In the genomic region with DNA sequence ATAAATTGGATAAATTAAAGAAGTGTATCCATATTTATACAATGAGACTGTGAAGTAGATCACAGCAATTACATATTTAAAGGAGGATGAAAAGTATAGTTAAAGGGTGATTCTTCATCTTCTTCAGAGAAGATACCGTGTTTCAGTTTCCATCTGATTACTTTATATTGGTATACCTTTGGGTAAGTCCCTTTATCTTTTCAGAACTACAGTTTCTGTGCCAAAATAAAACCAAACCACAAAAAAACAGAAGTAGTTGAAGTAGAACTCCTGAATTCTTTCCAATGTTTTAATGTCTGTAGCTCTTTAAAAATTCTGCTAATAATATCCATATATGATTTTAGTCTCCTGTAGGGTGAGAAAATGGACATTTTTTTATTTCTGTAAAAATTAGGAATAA, we compare ENCODE assay signal across 14 cellular contexts.
DNase-seq lines count a peak whose midpoint lies in the region; ATAC-seq, FAIRE-seq and TF ChIP-seq lines count a peak whose summit lies in the region.
"Had no signal": no experiment of that assay in that cellular context is flagged by ENCODE, and none has a peak within 500 bp of the region (broad histone marks: within the 10 kb centered on the region; RNA-seq: fewer than 3 reads in every experiment).

No MANE protein-coding gene starts in this region.

- DNase-seq in NOMO-1 treated with DMSO at 0.1 percent for 48 hours (lab: John Stamatoyannopoulos, UW; ENCODE audit: unreplicated experiment), result no peak
- DNase-seq in D721Med (ENCODE audit: insufficient read length, low spot score), result no peak
- no peak for DNase-seq in LoVo (ENCODE audit: low spot score)
- DNase-seq: activated CD4-positive, alpha-beta T cell treated with anti-CD3 and anti-CD28 coated beads for 48 hours; activated naive CD4-positive, alpha-beta T cell treated with anti-CD3 and anti-CD28 coated beads, Interleukin-2, amount 50 U/mL, for 16 hours; cerebellar nuclear complex; H9; NCI-H524 had no signal

- TF ChIP-seq POLR2A in GM18505 (IDR thresholded peaks at IDR 0.05; ENCODE audit: borderline replicate concordance, extremely low read depth, insufficient read depth, insufficient read length), result no peak

- ATAC-seq in GM18505 (IDR thresholded peaks at IDR 0.05; ENCODE audit: unreplicated experiment), result peak; percentile 99
- ATAC-seq in GM21360 (IDR thresholded peaks at IDR 0.05; ENCODE audit: unreplicated experiment), result peak; percentile 100
- ATAC-seq in HG02943 (IDR thresholded peaks at IDR 0.05; ENCODE audit: low read depth, unreplicated experiment), result peak; percentile 83
- ATAC-seq in HG03571 (IDR thresholded peaks at IDR 0.05; ENCODE audit: unreplicated experiment), result peak; percentile 87
- ATAC-seq in SK-N-SH treated with all-trans-retinoic acid at 6 μM for 48 hours, result no peak
- ATAC-seq: stimulated activated effector memory CD8-positive, alpha-beta T cell treated with anti-CD3 and anti-CD28 coated beads, Interleukin-12 subunit alpha, Interleukin-12 subunit beta, amount 100 ng/mL, for 72 hours had no signal

- no peak for FAIRE-seq in D721Med (lab: Jason Lieb, UNC)

- no peak for TF ChIP-seq CTCF in D721Med (IDR thresholded peaks at IDR 0.05; ENCODE audit: insufficient read depth, missing control alignments)

TF ChIP-seq in SK-N-SH treated with all-trans-retinoic acid at 6 μM for 48 hours, 23 proteins besides CTCF, POLR2A, EP300 and RAD21:
- no peak for TF ChIP-seq RARB (CRISPR knock-in tag; IDR thresholded peaks at IDR 0.05)
- no peak for TF ChIP-seq ZNF565 (CRISPR knock-in tag; conservative IDR thresholded peaks at IDR 0.05; ENCODE audit: low read depth)
- TF ChIP-seq, protein P1, sequence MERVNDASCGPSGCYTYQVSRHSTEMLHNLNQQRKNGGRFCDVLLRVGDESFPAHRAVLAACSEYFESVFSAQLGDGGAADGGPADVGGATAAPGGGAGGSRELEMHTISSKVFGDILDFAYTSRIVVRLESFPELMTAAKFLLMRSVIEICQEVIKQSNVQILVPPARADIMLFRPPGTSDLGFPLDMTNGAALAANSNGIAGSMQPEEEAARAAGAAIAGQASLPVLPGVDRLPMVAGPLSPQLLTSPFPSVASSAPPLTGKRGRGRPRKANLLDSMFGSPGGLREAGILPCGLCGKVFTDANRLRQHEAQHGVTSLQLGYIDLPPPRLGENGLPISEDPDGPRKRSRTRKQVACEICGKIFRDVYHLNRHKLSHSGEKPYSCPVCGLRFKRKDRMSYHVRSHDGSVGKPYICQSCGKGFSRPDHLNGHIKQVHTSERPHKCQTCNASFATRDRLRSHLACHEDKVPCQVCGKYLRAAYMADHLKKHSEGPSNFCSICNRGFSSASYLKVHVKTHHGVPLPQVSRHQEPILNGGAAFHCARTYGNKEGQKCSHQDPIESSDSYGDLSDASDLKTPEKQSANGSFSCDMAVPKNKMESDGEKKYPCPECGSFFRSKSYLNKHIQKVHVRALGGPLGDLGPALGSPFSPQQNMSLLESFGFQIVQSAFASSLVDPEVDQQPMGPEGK (CRISPR knock-in tag; IDR thresholded peaks at IDR 0.05; ENCODE audit: borderline replicate concordance), result no peak
- TF ChIP-seq, protein P2, sequence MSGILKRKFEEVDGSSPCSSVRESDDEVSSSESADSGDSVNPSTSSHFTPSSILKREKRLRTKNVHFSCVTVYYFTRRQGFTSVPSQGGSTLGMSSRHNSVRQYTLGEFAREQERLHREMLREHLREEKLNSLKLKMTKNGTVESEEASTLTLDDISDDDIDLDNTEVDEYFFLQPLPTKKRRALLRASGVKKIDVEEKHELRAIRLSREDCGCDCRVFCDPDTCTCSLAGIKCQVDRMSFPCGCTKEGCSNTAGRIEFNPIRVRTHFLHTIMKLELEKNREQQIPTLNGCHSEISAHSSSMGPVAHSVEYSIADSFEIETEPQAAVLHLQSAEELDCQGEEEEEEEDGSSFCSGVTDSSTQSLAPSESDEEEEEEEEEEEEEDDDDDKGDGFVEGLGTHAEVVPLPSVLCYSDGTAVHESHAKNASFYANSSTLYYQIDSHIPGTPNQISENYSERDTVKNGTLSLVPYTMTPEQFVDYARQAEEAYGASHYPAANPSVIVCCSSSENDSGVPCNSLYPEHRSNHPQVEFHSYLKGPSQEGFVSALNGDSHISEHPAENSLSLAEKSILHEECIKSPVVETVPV (CRISPR knock-in tag; IDR thresholded peaks at IDR 0.05), result no peak
- TF ChIP-seq TCF4 (CRISPR knock-in tag; IDR thresholded peaks at IDR 0.05; ENCODE audit: borderline replicate concordance), result no peak
- TF ChIP-seq ZFP3 (CRISPR knock-in tag; IDR thresholded peaks at IDR 0.05), result no peak
- TF ChIP-seq, protein P3, sequence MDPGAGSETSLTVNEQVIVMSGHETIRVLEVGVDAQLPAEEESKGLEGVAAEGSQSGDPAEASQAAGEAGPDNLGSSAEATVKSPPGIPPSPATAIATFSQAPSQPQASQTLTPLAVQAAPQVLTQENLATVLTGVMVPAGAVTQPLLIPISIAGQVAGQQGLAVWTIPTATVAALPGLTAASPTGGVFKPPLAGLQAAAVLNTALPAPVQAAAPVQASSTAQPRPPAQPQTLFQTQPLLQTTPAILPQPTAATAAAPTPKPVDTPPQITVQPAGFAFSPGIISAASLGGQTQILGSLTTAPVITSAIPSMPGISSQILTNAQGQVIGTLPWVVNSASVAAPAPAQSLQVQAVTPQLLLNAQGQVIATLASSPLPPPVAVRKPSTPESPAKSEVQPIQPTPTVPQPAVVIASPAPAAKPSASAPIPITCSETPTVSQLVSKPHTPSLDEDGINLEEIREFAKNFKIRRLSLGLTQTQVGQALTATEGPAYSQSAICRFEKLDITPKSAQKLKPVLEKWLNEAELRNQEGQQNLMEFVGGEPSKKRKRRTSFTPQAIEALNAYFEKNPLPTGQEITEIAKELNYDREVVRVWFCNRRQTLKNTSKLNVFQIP (CRISPR knock-in tag; IDR thresholded peaks at IDR 0.05; ENCODE audit: borderline replicate concordance, low read depth), result no peak
- no peak for TF ChIP-seq ZNF8 (CRISPR knock-in tag; IDR thresholded peaks at IDR 0.05)
- TF ChIP-seq GLIS3 (CRISPR knock-in tag; IDR thresholded peaks at IDR 0.05), result no peak
- TF ChIP-seq BACH2 (CRISPR knock-in tag; IDR thresholded peaks at IDR 0.05; ENCODE audit: borderline replicate concordance), result no peak
- no peak for TF ChIP-seq ISL1 (CRISPR knock-in tag; IDR thresholded peaks at IDR 0.05)
- no peak for TF ChIP-seq SNAI2 (CRISPR knock-in tag; IDR thresholded peaks at IDR 0.05)
- TF ChIP-seq, protein P4, sequence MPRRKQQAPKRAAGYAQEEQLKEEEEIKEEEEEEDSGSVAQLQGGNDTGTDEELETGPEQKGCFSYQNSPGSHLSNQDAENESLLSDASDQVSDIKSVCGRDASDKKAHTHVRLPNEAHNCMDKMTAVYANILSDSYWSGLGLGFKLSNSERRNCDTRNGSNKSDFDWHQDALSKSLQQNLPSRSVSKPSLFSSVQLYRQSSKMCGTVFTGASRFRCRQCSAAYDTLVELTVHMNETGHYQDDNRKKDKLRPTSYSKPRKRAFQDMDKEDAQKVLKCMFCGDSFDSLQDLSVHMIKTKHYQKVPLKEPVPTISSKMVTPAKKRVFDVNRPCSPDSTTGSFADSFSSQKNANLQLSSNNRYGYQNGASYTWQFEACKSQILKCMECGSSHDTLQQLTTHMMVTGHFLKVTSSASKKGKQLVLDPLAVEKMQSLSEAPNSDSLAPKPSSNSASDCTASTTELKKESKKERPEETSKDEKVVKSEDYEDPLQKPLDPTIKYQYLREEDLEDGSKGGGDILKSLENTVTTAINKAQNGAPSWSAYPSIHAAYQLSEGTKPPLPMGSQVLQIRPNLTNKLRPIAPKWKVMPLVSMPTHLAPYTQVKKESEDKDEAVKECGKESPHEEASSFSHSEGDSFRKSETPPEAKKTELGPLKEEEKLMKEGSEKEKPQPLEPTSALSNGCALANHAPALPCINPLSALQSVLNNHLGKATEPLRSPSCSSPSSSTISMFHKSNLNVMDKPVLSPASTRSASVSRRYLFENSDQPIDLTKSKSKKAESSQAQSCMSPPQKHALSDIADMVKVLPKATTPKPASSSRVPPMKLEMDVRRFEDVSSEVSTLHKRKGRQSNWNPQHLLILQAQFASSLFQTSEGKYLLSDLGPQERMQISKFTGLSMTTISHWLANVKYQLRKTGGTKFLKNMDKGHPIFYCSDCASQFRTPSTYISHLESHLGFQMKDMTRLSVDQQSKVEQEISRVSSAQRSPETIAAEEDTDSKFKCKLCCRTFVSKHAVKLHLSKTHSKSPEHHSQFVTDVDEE (CRISPR knock-in tag; IDR thresholded peaks at IDR 0.05), result no peak
- TF ChIP-seq, protein P5, sequence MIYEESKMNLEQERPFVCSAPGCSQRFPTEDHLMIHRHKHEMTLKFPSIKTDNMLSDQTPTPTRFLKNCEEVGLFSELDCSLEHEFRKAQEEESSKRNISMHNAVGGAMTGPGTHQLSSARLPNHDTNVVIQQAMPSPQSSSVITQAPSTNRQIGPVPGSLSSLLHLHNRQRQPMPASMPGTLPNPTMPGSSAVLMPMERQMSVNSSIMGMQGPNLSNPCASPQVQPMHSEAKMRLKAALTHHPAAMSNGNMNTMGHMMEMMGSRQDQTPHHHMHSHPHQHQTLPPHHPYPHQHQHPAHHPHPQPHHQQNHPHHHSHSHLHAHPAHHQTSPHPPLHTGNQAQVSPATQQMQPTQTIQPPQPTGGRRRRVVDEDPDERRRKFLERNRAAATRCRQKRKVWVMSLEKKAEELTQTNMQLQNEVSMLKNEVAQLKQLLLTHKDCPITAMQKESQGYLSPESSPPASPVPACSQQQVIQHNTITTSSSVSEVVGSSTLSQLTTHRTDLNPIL (CRISPR knock-in tag; IDR thresholded peaks at IDR 0.05; ENCODE audit: low read depth), result no peak
- TF ChIP-seq ZFP30 (CRISPR knock-in tag; IDR thresholded peaks at IDR 0.05), result no peak
- no peak for TF ChIP-seq ZNF70 (CRISPR knock-in tag; IDR thresholded peaks at IDR 0.05)
- TF ChIP-seq TOX (CRISPR knock-in tag; IDR thresholded peaks at IDR 0.05; ENCODE audit: borderline replicate concordance), result no peak
- TF ChIP-seq ARNTL (CRISPR knock-in tag; IDR thresholded peaks at IDR 0.05; ENCODE audit: borderline replicate concordance, low read depth), result no peak
